29 cellular contexts compared by ENCODE assay signal in genomic region chr11:61048368-61049065, GRCh38. TPM values are rescaled to one million over a fixed set of nuclear protein-coding genes. Genes with fewer than 3 reads are reported as not detected.
A peak's percentile ranks its signal among the peaks of the same experiment; 100 is the strongest.
DNase-seq lines count a peak whose midpoint lies in the region; ATAC-seq lines count a peak whose summit lies in the region.
"Had no signal": no experiment of that assay in that cellular context is flagged by ENCODE, and none has a peak within 500 bp of the region (broad histone marks: within the 10 kb centered on the region; RNA-seq: fewer than 3 reads in every experiment).

No MANE protein-coding gene starts in this region.

- POLR2A ChIA-PET in CD4-positive, alpha-beta memory T cell (lab: Charles Lee; ENCODE audit: partially characterized antibody) = interaction anchor here (0.7 to 24.4 kb wide), 14 partner anchors 8 to 69 kb away, joined by 3 to 1022 read pairs (median 6); partner anchors contain the start of gene CD5
- POLR2A ChIA-PET in naive thymus-derived CD4-positive, alpha-beta T cell (lab: Charles Lee) = interaction anchor here (0.7 to 9.2 kb wide), 15 partner anchors 9 to 68 kb away, joined by 3 to 73 read pairs (median 10); no protein-coding TSS in a partner anchor

- peak overlapping the region; percentile 27 for H3K27ac ChIP-seq in CD4-positive, alpha-beta memory T cell (ENCODE audit: low read depth, low read length)
- H3K27ac ChIP-seq in naive thymus-derived CD4-positive, alpha-beta T cell (ENCODE audit: low read depth, low read length) = peak overlapping the region; percentile 4
- H3K27ac ChIP-seq: ascending aorta, BLaER1, neutrophil, SK-N-MC, skin epidermis, suprapubic skin had no signal

- no peaks in the 10 kb centered on the region for H3K9me3 ChIP-seq in CD4-positive, alpha-beta memory T cell (ENCODE audit: control insufficient read depth in 1 of 2, low read length in 2 of 2)
- H3K9me3 ChIP-seq in naive thymus-derived CD4-positive, alpha-beta T cell (ENCODE audit: control insufficient read depth in 2 of 3, low read length in 3 of 3) = peaks cover 0 to 3% (median 0%) of the 10 kb centered on the region in 3 experiments
- H3K9me3 ChIP-seq: ascending aorta, BLaER1, HAP-1, MG63, neutrophil, suprapubic skin had no signal

- intact Hi-C loops in CD4-positive, alpha-beta memory T cell (cut with micrococcal nuclease) = no loop called here
- intact Hi-C loops in activated T-helper 2 cell treated with anti-CD3 and anti-CD28 coated beads, Interferon-gamma antibody, Interleukin-2, Interleukin-4, amounts not matched to agents 10 μg/mL and 5 μg/mL and 100 μg/mL, durations not matched to agents 14 hours and 24 hours and 36 hours (cut with micrococcal nuclease) = no loop called here
- intact Hi-C loops in naive thymus-derived CD4-positive, alpha-beta T cell (cut with micrococcal nuclease) = loop anchor here in 1 of 2 donors (1.0 to 2.0 kb wide), 2 partner anchors 13 to 70 kb away; no protein-coding TSS in a partner anchor

- peaks cover 38% of the 10 kb centered on the region for H3K4me1 ChIP-seq in CD4-positive, alpha-beta memory T cell (ENCODE audit: insufficient read depth, low read length)
- peaks cover 0 to 36% of the 10 kb centered on the region in 2 donors for H3K4me1 ChIP-seq in naive thymus-derived CD4-positive, alpha-beta T cell (ENCODE audit: control insufficient read depth in 2 of 2, insufficient read depth in 2 of 2, low read length in 2 of 2)
- H3K4me1 ChIP-seq: ascending aorta, HAP-1, suprapubic skin had no signal

- no peaks in the 10 kb centered on the region for H3K27me3 Mint-ChIP-seq in activated CD8-positive, alpha-beta memory T cell treated with anti-CD3 and anti-CD28 coated beads, Interleukin-2, amount 10 ng/mL, durations not matched to agents 7 days and 5 days
- H3K27me3 Mint-ChIP-seq in CD4-positive, alpha-beta memory T cell = no peaks in the 10 kb centered on the region
- no peaks in the 10 kb centered on the region for H3K27me3 Mint-ChIP-seq in activated T-helper 2 cell treated with anti-CD3 and anti-CD28 coated beads, Interferon-gamma antibody, Interleukin-2, Interleukin-4, amounts not matched to agents 10 μg/mL and 5 μg/mL and 100 μg/mL, durations not matched to agents 14 hours and 24 hours and 36 hours (ENCODE audit: low read depth)
- H3K27me3 Mint-ChIP-seq in naive thymus-derived CD4-positive, alpha-beta T cell = no peaks in the 10 kb centered on the region

- no peaks in the 10 kb centered on the region for H3K9me3 Mint-ChIP-seq in activated CD8-positive, alpha-beta memory T cell treated with anti-CD3 and anti-CD28 coated beads, Interleukin-2, amount 10 ng/mL, durations not matched to agents 7 days and 5 days (ENCODE audit: low read depth)
- peaks cover 0 to 3% (median 0%) of the 10 kb centered on the region in 8 donors for H3K9me3 Mint-ChIP-seq in CD4-positive, alpha-beta memory T cell
- peaks cover 6% of the 10 kb centered on the region for H3K9me3 Mint-ChIP-seq in activated T-helper 2 cell treated with anti-CD3 and anti-CD28 coated beads, Interferon-gamma antibody, Interleukin-2, Interleukin-4, amounts not matched to agents 10 μg/mL and 5 μg/mL and 100 μg/mL, durations not matched to agents 14 hours and 24 hours and 36 hours
- peaks cover 0 to 9% (median 2%) of the 10 kb centered on the region in 11 donors for H3K9me3 Mint-ChIP-seq in naive thymus-derived CD4-positive, alpha-beta T cell

- H3K4me3 ChIP-seq in CD4-positive, alpha-beta memory T cell (ENCODE audit: low read length in 2 of 2) = no peak overlapping the region
- H3K4me3 ChIP-seq in naive thymus-derived CD4-positive, alpha-beta T cell (ENCODE audit: low read length) = no peak overlapping the region
- H3K4me3 ChIP-seq: ascending aorta, BLaER1, HAP-1, MG63, SK-N-MC, skin epidermis, suprapubic skin had no signal

- DNase-seq in activated CD8-positive, alpha-beta memory T cell treated with anti-CD3 and anti-CD28 coated beads, Interleukin-2, amount 10 ng/mL, durations not matched to agents 7 days and 5 days = no peak
- no peak for DNase-seq in activated CD8-positive, alpha-beta memory T cell treated with anti-CD3 and anti-CD28 coated beads, Interleukin-2, amount 50 U/mL, for 4 hours
- DNase-seq in CD4-positive, alpha-beta memory T cell = no peak
- DNase-seq in activated T-helper 2 cell treated with anti-CD3 and anti-CD28 coated beads, Interferon-gamma antibody, Interleukin-2, Interleukin-4, amounts not matched to agents 10 μg/mL and 5 μg/mL and 100 μg/mL, durations not matched to agents 14 hours and 24 hours and 36 hours (ENCODE audit: low spot score) = no peak
- no peak for DNase-seq in naive thymus-derived CD4-positive, alpha-beta T cell
- DNase-seq in NCI-H1417 treated with DMSO at 0.1 percent for 48 hours (lab: John Stamatoyannopoulos, UW) (no peak), DMS53 (lab: John Stamatoyannopoulos, UW) (no peak), C1 segment of cervical spinal cord (lab: John Stamatoyannopoulos, UW) (no peak)
- DNase-seq: activated CD8-positive, alpha-beta memory T cell treated with anti-CD3 and anti-CD28 coated beads for 24 hours; activated gamma-delta T cell; caudate nucleus; KBM-7; kidney glomerular epithelial cell; MG63; NCI-H1417; NCI-H2081 treated with DMSO at 0.1 percent for 48 hours; NCI-H345; NCI-H748 treated with DMSO at 0.1 percent for 48 hours; stimulated activated CD4-positive, alpha-beta T cell treated with anti-CD3 and anti-CD28 coated beads, Interleukin-2, amount 100 ng/mL, for 24 hours; T-helper 9 cell had no signal

- H3K4me3 Mint-ChIP-seq in activated CD8-positive, alpha-beta memory T cell treated with anti-CD3 and anti-CD28 coated beads, Interleukin-2, amount 10 ng/mL, durations not matched to agents 7 days and 5 days = no peak overlapping the region
- peak overlapping the region in 6 of 8 donors; percentile 38 to 73 (median 64) for H3K4me3 Mint-ChIP-seq in CD4-positive, alpha-beta memory T cell
- peak overlapping the region; percentile 34 for H3K4me3 Mint-ChIP-seq in activated T-helper 2 cell treated with anti-CD3 and anti-CD28 coated beads, Interferon-gamma antibody, Interleukin-2, Interleukin-4, amounts not matched to agents 10 μg/mL and 5 μg/mL and 100 μg/mL, durations not matched to agents 14 hours and 24 hours and 36 hours (ENCODE audit: low read depth)
- H3K4me3 Mint-ChIP-seq in naive thymus-derived CD4-positive, alpha-beta T cell = peak overlapping the region; percentile 63 to 83 (median 74)

- no peak for ATAC-seq in activated CD8-positive, alpha-beta memory T cell treated with anti-CD3 and anti-CD28 coated beads, Interleukin-2, amount 10 ng/mL, durations not matched to agents 7 days and 5 days
- peak; percentile 6 for ATAC-seq in naive thymus-derived CD4-positive, alpha-beta T cell

- H3K36me3 Mint-ChIP-seq in activated CD8-positive, alpha-beta memory T cell treated with anti-CD3 and anti-CD28 coated beads, Interleukin-2, amount 10 ng/mL, durations not matched to agents 7 days and 5 days = peaks cover 6% of the 10 kb centered on the region
- H3K36me3 Mint-ChIP-seq in CD4-positive, alpha-beta memory T cell = peaks cover 3 to 12% of the 10 kb centered on the region in 2 donors
- peaks cover 75% of the 10 kb centered on the region for H3K36me3 Mint-ChIP-seq in activated T-helper 2 cell treated with anti-CD3 and anti-CD28 coated beads, Interferon-gamma antibody, Interleukin-2, Interleukin-4, amounts not matched to agents 10 μg/mL and 5 μg/mL and 100 μg/mL, durations not matched to agents 14 hours and 24 hours and 36 hours (ENCODE audit: low read depth)
- H3K36me3 Mint-ChIP-seq in naive thymus-derived CD4-positive, alpha-beta T cell = peaks cover 0 to 37% (median 9%) of the 10 kb centered on the region in 5 donors

- H3K36me3 ChIP-seq in CD4-positive, alpha-beta memory T cell (ENCODE audit: insufficient read depth, low read length) = no peaks in the 10 kb centered on the region
- H3K36me3 ChIP-seq in naive thymus-derived CD4-positive, alpha-beta T cell (ENCODE audit: control insufficient read depth in 2 of 3, insufficient read depth in 3 of 3, low read length in 3 of 3) = no peaks in the 10 kb centered on the region
- H3K36me3 ChIP-seq: ascending aorta, BLaER1, HAP-1, MG63, neutrophil, suprapubic skin had no signal

- H3K4me1 Mint-ChIP-seq in activated CD8-positive, alpha-beta memory T cell treated with anti-CD3 and anti-CD28 coated beads, Interleukin-2, amount 10 ng/mL, durations not matched to agents 7 days and 5 days = peaks cover 21% of the 10 kb centered on the region
- H3K4me1 Mint-ChIP-seq in CD4-positive, alpha-beta memory T cell = peaks cover 27 to 60% (median 35%) of the 10 kb centered on the region in 4 donors
- peaks cover 63% of the 10 kb centered on the region for H3K4me1 Mint-ChIP-seq in activated T-helper 2 cell treated with anti-CD3 and anti-CD28 coated beads, Interferon-gamma antibody, Interleukin-2, Interleukin-4, amounts not matched to agents 10 μg/mL and 5 μg/mL and 100 μg/mL, durations not matched to agents 14 hours and 24 hours and 36 hours (ENCODE audit: low read depth)
- peaks cover 22 to 64% (median 60%) of the 10 kb centered on the region in 7 donors for H3K4me1 Mint-ChIP-seq in naive thymus-derived CD4-positive, alpha-beta T cell

- H3K27me3 ChIP-seq in CD4-positive, alpha-beta memory T cell (ENCODE audit: insufficient read depth, low read length) = no peaks in the 10 kb centered on the region
- no peaks in the 10 kb centered on the region for H3K27me3 ChIP-seq in naive thymus-derived CD4-positive, alpha-beta T cell (ENCODE audit: control insufficient read depth in 2 of 2, insufficient read depth in 2 of 2, low read length in 2 of 2)
- H3K27me3 ChIP-seq: ascending aorta, BLaER1, MG63, suprapubic skin had no signal

- peak overlapping the region; percentile 30 for H3K27ac Mint-ChIP-seq in activated CD8-positive, alpha-beta memory T cell treated with anti-CD3 and anti-CD28 coated beads, Interleukin-2, amount 10 ng/mL, durations not matched to agents 7 days and 5 days
- H3K27ac Mint-ChIP-seq in CD4-positive, alpha-beta memory T cell = peak overlapping the region; percentile 45 to 95 (median 93)
- H3K27ac Mint-ChIP-seq in activated T-helper 2 cell treated with anti-CD3 and anti-CD28 coated beads, Interferon-gamma antibody, Interleukin-2, Interleukin-4, amounts not matched to agents 10 μg/mL and 5 μg/mL and 100 μg/mL, durations not matched to agents 14 hours and 24 hours and 36 hours = peak overlapping the region; percentile 71
- H3K27ac Mint-ChIP-seq in naive thymus-derived CD4-positive, alpha-beta T cell = peak overlapping the region; percentile 66 to 92 (median 86)

- CTCF ChIA-PET in activated CD8-positive, alpha-beta memory T cell treated with anti-CD3 and anti-CD28 coated beads, Interleukin-2, amount 10 ng/mL, durations not matched to agents 7 days and 5 days (lab: Charles Lee) = interaction anchor here (1.2 to 1.3 kb wide), 2 partner anchors 80 to 143 kb away, joined by 3 to 4 read pairs; no protein-coding TSS in a partner anchor
- CTCF ChIA-PET in CD4-positive, alpha-beta memory T cell (lab: Charles Lee; ENCODE audit: partially characterized antibody) = interaction anchor here (1.0 to 2.7 kb wide), 2 partner anchors 17 to 81 kb away, joined by 3 to 8 read pairs; no protein-coding TSS in a partner anchor
- CTCF ChIA-PET in naive thymus-derived CD4-positive, alpha-beta T cell (lab: Charles Lee) = interaction anchor here (1.3 to 1.4 kb wide), 2 partner anchors 14 to 22 kb away, joined by 4 read pairs; no protein-coding TSS in a partner anchor

RNA-seq across cellular contexts. Expression of gene CD5, which starts 53.8 kb away (rescaled TPM):
- 100 to 1,000 TPM; 134 to 152 TPM for total RNA-seq in activated CD8-positive, alpha-beta memory T cell treated with anti-CD3 and anti-CD28 coated beads, Interleukin-2, amount 10 ng/mL, durations not matched to agents 7 days and 5 days
- total RNA-seq in CD4-positive, alpha-beta memory T cell = 100 to 1,000 TPM; 283 to 289 TPM
- polyA plus RNA-seq in CD4-positive, alpha-beta memory T cell = 100 to 1,000 TPM; 170 to 323 TPM
- total RNA-seq in activated T-helper 2 cell treated with anti-CD3 and anti-CD28 coated beads, Interferon-gamma antibody, Interleukin-2, Interleukin-4, amounts not matched to agents 10 μg/mL and 5 μg/mL and 100 μg/mL, durations not matched to agents 14 hours and 24 hours and 36 hours = 395 and 399 TPM in 2 replicates
- 100 to 1,000 TPM; 180 to 399 (median 224) TPM for total RNA-seq in naive thymus-derived CD4-positive, alpha-beta T cell
- 100 to 1,000 TPM; 217 to 371 TPM for polyA plus RNA-seq in naive thymus-derived CD4-positive, alpha-beta T cell
- total RNA-seq: HT1080, lung microvascular endothelial cell had no signal

Comparison
In these comparisons a context has a peak if more than half of its experiments do, and no peak if none do; other contexts are left out.
1. H3K27ac Mint-ChIP-seq: peak in every context shown above with its lines; median percentile 93 in CD4-positive, alpha-beta memory T cell; 86 in naive thymus-derived CD4-positive, alpha-beta T cell; 71 in activated T-helper 2 cell treated with anti-CD3 and anti-CD28 coated beads, Interferon-gamma antibody, Interleukin-2, Interleukin-4, amounts not matched to agents 10 μg/mL and 5 μg/mL and 100 μg/mL, durations not matched to agents 14 hours and 24 hours and 36 hours; 30 in activated CD8-positive, alpha-beta memory T cell treated with anti-CD3 and anti-CD28 coated beads, Interleukin-2, amount 10 ng/mL, durations not matched to agents 7 days and 5 days.